Comparison of ENCODE assay signal across 29 cellular contexts in genomic region chr11:37881741-37882140, GRCh38.
"Had no signal": no experiment of that assay in that cellular context is flagged by ENCODE, and none has a peak within 500 bp of the region (broad histone marks: within the 10 kb centered on the region; RNA-seq: fewer than 3 reads in every experiment).

No MANE protein-coding gene starts in this region.

- ATAC-seq: left colon; left lung; lower lobe of right lung; mucosa of descending colon; naive thymus-derived CD4-positive, alpha-beta T cell; natural killer cell treated with Interleukin-12 subunit alpha and Interleukin-12 subunit beta and Interleukin-15 and Interleukin-18, amount 100 ng/mL, for 72 hours; right cardiac atrium; sciatic nerve; stimulated activated naive B cell treated with anti-CD40 and anti-IgM and Interleukin-4, amounts not matched to agents 10 μg/mL and 1 μg/mL and 100 μg/mL, for 72 hours; stimulated activated naive CD8-positive, alpha-beta T cell treated with anti-CD3 and anti-CD28 coated beads, Interleukin-15, Interleukin-2, amounts not matched to agents 100 U/mL and 50 U/mL, for 24 hours had no signal

- H3K27ac ChIP-seq: hepatocyte, left lung, lower lobe of right lung, ovary, prostate gland, skin epidermis, stomach, testis, thyroid gland, transverse colon, upper lobe of left lung, vagina had no signal

- H3K27me3 ChIP-seq: hepatocyte, left lung, ovary, stomach, testis, thyroid gland, transverse colon, upper lobe of left lung, vagina had no signal

- H3K4me2 ChIP-seq: hepatocyte had no signal

- H3K36me3 Mint-ChIP-seq: mesothelial cell of epicardium; naive thymus-derived CD4-positive, alpha-beta T cell; natural killer cell treated with Interleukin-12 subunit alpha and Interleukin-12 subunit beta and Interleukin-15 and Interleukin-18, amount 100 ng/mL, for 72 hours; stimulated activated naive B cell treated with anti-CD40 and anti-IgM and Interleukin-4, amounts not matched to agents 10 μg/mL and 1 μg/mL and 100 μg/mL, for 72 hours had no signal

- H3K4me1 Mint-ChIP-seq: naive thymus-derived CD4-positive, alpha-beta T cell; stimulated activated naive B cell treated with anti-CD40 and anti-IgM and Interleukin-4, amounts not matched to agents 10 μg/mL and 1 μg/mL and 100 μg/mL, for 72 hours had no signal

- H3K9me3 ChIP-seq: left lung, lower lobe of right lung, ovary, prostate gland, testis, thyroid gland, upper lobe of left lung, vagina had no signal

- H2AFZ ChIP-seq: hepatocyte had no signal

- FAIRE-seq: kidney had no signal

- H3K4me1 ChIP-seq: left lung, lower lobe of right lung, prostate gland, stomach, testis, thyroid gland, transverse colon, upper lobe of left lung, vagina had no signal

- H3K27ac Mint-ChIP-seq: mesothelial cell of epicardium; naive thymus-derived CD4-positive, alpha-beta T cell; natural killer cell treated with Interleukin-12 subunit alpha and Interleukin-12 subunit beta and Interleukin-15 and Interleukin-18, amount 100 ng/mL, for 72 hours; stimulated activated naive B cell treated with anti-CD40 and anti-IgM and Interleukin-4, amounts not matched to agents 10 μg/mL and 1 μg/mL and 100 μg/mL, for 72 hours had no signal

- H3K4me3 Mint-ChIP-seq: mesothelial cell of epicardium; naive thymus-derived CD4-positive, alpha-beta T cell; natural killer cell treated with Interleukin-12 subunit alpha and Interleukin-12 subunit beta and Interleukin-15 and Interleukin-18, amount 100 ng/mL, for 72 hours; stimulated activated naive B cell treated with anti-CD40 and anti-IgM and Interleukin-4, amounts not matched to agents 10 μg/mL and 1 μg/mL and 100 μg/mL, for 72 hours had no signal

- H3K9me3 Mint-ChIP-seq: natural killer cell treated with Interleukin-12 subunit alpha and Interleukin-12 subunit beta and Interleukin-15 and Interleukin-18, amount 100 ng/mL, for 72 hours had no signal

- H3K27me3 Mint-ChIP-seq: naive thymus-derived CD4-positive, alpha-beta T cell; natural killer cell treated with Interleukin-12 subunit alpha and Interleukin-12 subunit beta and Interleukin-15 and Interleukin-18, amount 100 ng/mL, for 72 hours; stimulated activated naive B cell treated with anti-CD40 and anti-IgM and Interleukin-4, amounts not matched to agents 10 μg/mL and 1 μg/mL and 100 μg/mL, for 72 hours had no signal

- DNase-seq: kidney; left colon; left lung; lower lobe of right lung; mesendoderm; mucosa of descending colon; naive thymus-derived CD4-positive, alpha-beta T cell; ovary; posterior cingulate gyrus; retina; right cardiac atrium; stimulated activated CD4-positive, alpha-beta T cell treated with anti-CD3 and anti-CD28 coated beads, Interleukin-12 subunit alpha, Interleukin-12 subunit beta, amount 100 ng/mL, for 4 hours; stimulated activated CD4-positive, alpha-beta T cell treated with anti-CD3 and anti-CD28 coated beads, Interleukin-15, amount 100 ng/mL, for 24 hours; stimulated activated CD4-positive, alpha-beta T cell treated with anti-CD3 and anti-CD28 coated beads, Interleukin-2, amount 100 ng/mL, for 24 hours; stimulated activated CD4-positive, alpha-beta T cell treated with anti-CD3 and anti-CD28 coated beads, Interleukin-4, amount 100 ng/mL, for 1 hour; stimulated activated naive B cell treated with anti-CD40 and anti-IgM and Interleukin-4, amounts not matched to agents 10 μg/mL and 1 μg/mL and 100 μg/mL, for 72 hours; stimulated activated naive CD8-positive, alpha-beta T cell treated with anti-CD3 and anti-CD28 coated beads, Interleukin-15, Interleukin-2, amounts not matched to agents 100 U/mL and 50 U/mL, for 24 hours; stomach; testis; thyroid gland; transverse colon; upper lobe of left lung had no signal

- H3K79me2 ChIP-seq: hepatocyte had no signal

- H3K36me3 ChIP-seq: left lung, lower lobe of right lung, ovary, prostate gland, stomach, thyroid gland, transverse colon, upper lobe of left lung, vagina had no signal

- H3K4me3 ChIP-seq: hepatocyte, left lung, lower lobe of right lung, mucosa of descending colon, ovary, prostate gland, skin epidermis, stomach, testis, thyroid gland, transverse colon, upper lobe of left lung, vagina had no signal
